ENCODE assay signal across 17 cellular contexts in genomic region chr17:79621151-79621940, GRCh38. TPM values are rescaled to one million over a fixed set of nuclear protein-coding genes. Genes with fewer than 3 reads are reported as not detected.
DNase-seq lines count a peak whose midpoint lies in the region; ATAC-seq and TF ChIP-seq lines count a peak whose summit lies in the region.
"Had no signal": no experiment of that assay in that cellular context is flagged by ENCODE, and none has a peak within 500 bp of the region (broad histone marks: within the 10 kb centered on the region; RNA-seq: fewer than 3 reads in every experiment).

No MANE protein-coding gene starts in this region.

- intact Hi-C loops in cardiac septum (cut with DNase I): no loop called here

- H2BK120ac ChIP-seq in mesenchymal stem cell (ENCODE audit: low read depth, low read length): no peak overlapping the region

- peaks cover 0 to 7% (median 2%) of the 10 kb centered on the region in 5 experiments for H3K9me3 Mint-ChIP-seq in brain
- no peaks in the 10 kb centered on the region for H3K9me3 Mint-ChIP-seq in mesothelial cell of epicardium
- H3K9me3 Mint-ChIP-seq: nephron progenitor cell had no signal

- no peak overlapping the region for H2AFZ ChIP-seq in mesenchymal stem cell (ENCODE audit: low read depth, low read length)

- H3K9me3 ChIP-seq in right atrium auricular region (no peaks in the 10 kb centered on the region), mesenchymal stem cell (ENCODE audit: control insufficient read depth, low read length) (no peaks in the 10 kb centered on the region)

- no peak overlapping the region for H2BK5ac ChIP-seq in mesenchymal stem cell (ENCODE audit: low read depth, low read length, poor library complexity, severe bottlenecking)

- no peak overlapping the region for H3K4ac ChIP-seq in mesenchymal stem cell (ENCODE audit: low read depth in 1 of 2, low read length in 2 of 2)

- no peaks in the 10 kb centered on the region for H3K79me1 ChIP-seq in mesenchymal stem cell (replicated peaks; ENCODE audit: low read length, poor library complexity, severe bottlenecking)

- H3K4me3 Mint-ChIP-seq in brain: no peak overlapping the region
- no peak overlapping the region for H3K4me3 Mint-ChIP-seq in mesothelial cell of epicardium
- H3K4me3 Mint-ChIP-seq: activated T-cell treated with anti-CD3 and anti-CD28 coated beads, Interleukin-2, amount 50 U/mL, for 72 hours; nephron progenitor cell had no signal

- no peak overlapping the region for H3K9ac ChIP-seq in mesenchymal stem cell (ENCODE audit: low read length)

- H3K27me3 Mint-ChIP-seq in brain (peaks cover 20% of the 10 kb centered on the region), mesothelial cell of epicardium (ENCODE audit: low read depth) (peaks cover 68% of the 10 kb centered on the region)

- H3K27me3 ChIP-seq in right atrium auricular region: no peaks in the 10 kb centered on the region
- peaks cover 5 to 67% of the 10 kb centered on the region in 2 experiments for H3K27me3 ChIP-seq in mesenchymal stem cell (ENCODE audit: control insufficient read depth in 1 of 2, insufficient read depth in 1 of 2, low read length in 2 of 2)

- no peak for TF ChIP-seq POLR2A in GM18505 (IDR thresholded peaks at IDR 0.05; ENCODE audit: borderline replicate concordance, extremely low read depth, insufficient read depth, insufficient read length)

- H3K4me2 ChIP-seq in mesenchymal stem cell (ENCODE audit: low read length, poor library complexity, severe bottlenecking): no peak overlapping the region

- H3K4me1 Mint-ChIP-seq in brain (peaks cover 44% of the 10 kb centered on the region), mesothelial cell of epicardium (no peaks in the 10 kb centered on the region)

- no peak overlapping the region for H3K18ac ChIP-seq in mesenchymal stem cell (ENCODE audit: low read depth in 1 of 2, low read length in 2 of 2)

- no peak overlapping the region for H2BK12ac ChIP-seq in mesenchymal stem cell (ENCODE audit: low read length in 2 of 2)

- no peak overlapping the region for H4K8ac ChIP-seq in mesenchymal stem cell (ENCODE audit: low read length)

- H3K36me3 ChIP-seq in right atrium auricular region: no peaks in the 10 kb centered on the region
- no peaks in the 10 kb centered on the region for H3K36me3 ChIP-seq in mesenchymal stem cell (ENCODE audit: control insufficient read depth in 1 of 2, insufficient read depth in 2 of 2, low read depth in 1 of 2, low read length in 2 of 2)

- WGBS in mesenchymal stem cell: 84% methylated on average over 27 of the region's 27 CpGs

- no peak for ATAC-seq in GM18505 (IDR thresholded peaks at IDR 0.05; ENCODE audit: unreplicated experiment)
- ATAC-seq: activated T-cell treated with anti-CD3 and anti-CD28 coated beads, Interleukin-2, amount 50 U/mL, for 72 hours; GM12878 had no signal

- no peak for TF ChIP-seq CTCF in right atrium auricular region (IDR thresholded peaks at IDR 0.05)
- no peak for TF ChIP-seq CTCF in brain (conservative IDR thresholded peaks at IDR 0.05)
- no peak for TF ChIP-seq CTCF in mesothelial cell of epicardium (IDR thresholded peaks at IDR 0.05; ENCODE audit: unreplicated experiment)

- no peak overlapping the region for H2BK15ac ChIP-seq in mesenchymal stem cell (ENCODE audit: low read depth, poor library complexity, severe bottlenecking)

- no peak overlapping the region for H2AK5ac ChIP-seq in mesenchymal stem cell (ENCODE audit: low read length, severe bottlenecking)

- no peak overlapping the region for H4K91ac ChIP-seq in mesenchymal stem cell (ENCODE audit: low read length)

- H3K4me1 ChIP-seq in right atrium auricular region: no peaks in the 10 kb centered on the region
- no peaks in the 10 kb centered on the region for H3K4me1 ChIP-seq in mesenchymal stem cell (ENCODE audit: control insufficient read depth, insufficient read depth, low read depth, low read length)

- no peak overlapping the region for H3K14ac ChIP-seq in mesenchymal stem cell (ENCODE audit: low read length in 2 of 2)

- H3K4me3 ChIP-seq in right atrium auricular region: no peak overlapping the region
- H3K4me3 ChIP-seq in mesenchymal stem cell (ENCODE audit: insufficient read depth in 1 of 2, low read depth in 1 of 2, low read length in 2 of 2): no peak overlapping the region
- H3K4me3 ChIP-seq: GM12878 had no signal

- no peak overlapping the region for H3K27ac ChIP-seq in right atrium auricular region
- H3K27ac ChIP-seq in mesenchymal stem cell (ENCODE audit: low read length, poor library complexity, severe bottlenecking): no peak overlapping the region

- H3K36me3 Mint-ChIP-seq in brain (no peaks in the 10 kb centered on the region), mesothelial cell of epicardium (no peaks in the 10 kb centered on the region)

- DNase-seq in cardiac septum (ENCODE audit: low spot score): peak; percentile 22
- no peak for DNase-seq in right atrium auricular region (ENCODE audit: low spot score)
- peak; percentile 5 to 16 for DNase-seq in mesothelial cell of epicardium (ENCODE audit: low spot score in 2 of 2, unreplicated experiment in 2 of 2)
- DNase-seq in ureter (ENCODE audit: low spot score): peak; percentile 33
- DNase-seq in globus pallidus (ENCODE audit: low spot score): no peak
- DNase-seq in mesenchymal stem cell: no peak
- DNase-seq: activated CD4-positive, alpha-beta T cell treated with anti-CD3 and anti-CD28 coated beads, Interleukin-2, amount 50 U/mL, for 1 hour; activated T-cell treated with anti-CD3 and anti-CD28 coated beads, Interleukin-2, amount 50 U/mL, for 72 hours; COR-L47; NCI-H146; nephron progenitor cell; OCI-M1 had no signal

- H3K23ac ChIP-seq in mesenchymal stem cell (ENCODE audit: low read length in 2 of 2): no peak overlapping the region

- H3K27ac Mint-ChIP-seq in brain (peak overlapping the region in 4 of 5 experiments; percentile 56 to 81 (median 78)), mesothelial cell of epicardium (no peak overlapping the region)
- H3K27ac Mint-ChIP-seq: activated T-cell treated with anti-CD3 and anti-CD28 coated beads, Interleukin-2, amount 50 U/mL, for 72 hours; nephron progenitor cell had no signal

RNA-seq across cellular contexts. Expression of gene RBFOX3, which starts 10.5 kb away (rescaled TPM):
- not detected for total RNA-seq in cardiac septum
- not detected for total RNA-seq in right atrium auricular region
- polyA plus RNA-seq in brain (ENCODE audit: insufficient read depth, low read depth, low replicate concordance): 32.9 TPM
- total RNA-seq in mesothelial cell of epicardium: 0.11 to 0.20 TPM in 2 of 3 replicates, not detected in the other
- 2.4 TPM for total RNA-seq in ureter
- polyA plus RNA-seq in mesenchymal stem cell (2013, experiment 1 of 2): not detected
- polyA plus RNA-seq in mesenchymal stem cell (2013, experiment 2 of 2): not detected
- total RNA-seq: GM12878, lung microvascular endothelial cell, renal cortical epithelial cell had no signal

Comparison
In these comparisons a context has a peak if more than half of its experiments do, and no peak if none do; other contexts are left out.
1. DNase-seq: peak in cardiac septum (single experiment), mesothelial cell of epicardium (2 of 2) and ureter (single experiment); none in right atrium auricular region (single experiment), globus pallidus (single experiment) and mesenchymal stem cell (single experiment).